ENCODE assay signal across 8 cellular contexts in genomic region chr5:14663734-14664269, GRCh38. TPM values are rescaled to one million over a fixed set of nuclear protein-coding genes. Genes with fewer than 3 reads are reported as not detected.
DNase-seq lines count a peak whose midpoint lies in the region; ATAC-seq, FAIRE-seq and TF ChIP-seq lines count a peak whose summit lies in the region.

No MANE protein-coding gene starts in this region.

- POLR2A ChIA-PET in HepG2 (lab: Yijun Ruan, JAX), result interaction anchor here (1.2 kb wide), 2 partner anchors 9 to 345 kb away, joined by 3 read pairs; no protein-coding TSS in a partner anchor

- TF ChIP-seq EP300 in HepG2 (IDR thresholded peaks at IDR 0.05; ENCODE audit: low read depth in 2 of 2, low read length in 2 of 2) (no peak), HepG2 (CRISPR knock-in tag; IDR thresholded peaks at IDR 0.05; ENCODE audit: borderline replicate concordance) (no peak)

- 3% methylated on average over 21 of the region's 24 CpGs for WGBS in mammary epithelial cell (ENCODE audit: low coverage, missing lambda C conversion rate)
- 2% methylated on average over 20 of the region's 24 CpGs for WGBS in HepG2 (ENCODE audit: low lambda C conversion rate)
- WGBS in thymus, result 4% methylated on average over 24 of the region's 24 CpGs

- TSS peak; percentile 67 for BruUV-seq in mammary epithelial cell (replicated peaks; lab: Mats Ljungman, UMichigan)
- TSS peak; percentile 76 for BruUV-seq in HepG2 (replicated peaks; lab: Mats Ljungman, UMichigan)

- peak overlapping the region; percentile 74 for H3K27ac ChIP-seq in mammary epithelial cell (ENCODE audit: insufficient read depth, low read depth, low read length)
- H3K27ac ChIP-seq in HepG2 (ENCODE audit: extremely low read length, insufficient read depth, low read length), result peak overlapping the region; percentile 82
- H3K27ac ChIP-seq in thymus (ENCODE audit: low read depth), result peak overlapping the region; percentile 96

- in situ Hi-C loops in mammary epithelial cell (cut with MboI; ENCODE audit: low sequenced_read_pairs in 2 of 2), result loop anchor here in 1 of 2 donors (25.0 kb wide), 1 partner anchor 677 kb away; no protein-coding TSS in a partner anchor
- in situ Hi-C loops in HepG2 (cut with HindIII; ENCODE audit: extremely low pct_ligation_motif_present, low pct_unique_long_range_greater_than_20kb), result no loop called here

- CTCF ChIA-PET in mammary epithelial cell (lab: Charles Lee; ENCODE audit: low non-redundant PET) (no interaction called here), HepG2 (lab: Yijun Ruan, JAX; ENCODE audit: low intra/inter-chr PET ratio, low total read pairs) (no interaction called here)

- intact Hi-C loops in mammary epithelial cell (cut with micrococcal nuclease), result loop anchor here (5.0 kb wide), 1 partner anchor 397 kb away; no protein-coding TSS in a partner anchor
- intact Hi-C loops in HepG2 (cut with micrococcal nuclease; ENCODE audit: unreplicated experiment), result loop anchor here (2.0 to 10.0 kb wide), 2 partner anchors 345 to 519 kb away; partner anchors contain the start of gene TRIO

- FAIRE-seq in HepG2 (lab: Jason Lieb, UNC), result no peak

- H3K4me3 ChIP-seq in mammary epithelial cell (replicated peaks in 1 of 3; ENCODE audit: insufficient read depth in 1 of 3, low read depth in 2 of 3, low read length in 3 of 3) (peak overlapping the region; percentile 68 to 81 (median 73)), HepG2 (replicated peaks in 1 of 3; ENCODE audit: insufficient read depth in 1 of 3, low read depth in 2 of 3, low read length in 3 of 3) (peak overlapping the region; percentile 83 to 91 (median 86)), thymus (ENCODE audit: low read length) (peak overlapping the region; percentile 92)

- no peaks in the 10 kb centered on the region for H3K36me3 ChIP-seq in mammary epithelial cell (ENCODE audit: insufficient read depth, low read length)
- H3K36me3 ChIP-seq in HepG2 (replicated peaks in 1 of 2; ENCODE audit: control insufficient read depth in 1 of 2, insufficient read depth in 2 of 2, low read length in 2 of 2), result no peaks in the 10 kb centered on the region; a peak in 1 of 5 replicates
- no peaks in the 10 kb centered on the region for H3K36me3 ChIP-seq in thymus (ENCODE audit: control insufficient read depth, insufficient read depth)

- H3K4me2 ChIP-seq in mammary epithelial cell (ENCODE audit: insufficient read depth, low read depth, low read length) (peak overlapping the region; percentile 89), HepG2 (ENCODE audit: low read depth, low read length) (peak overlapping the region; percentile 82)

- H4K20me1 ChIP-seq in mammary epithelial cell (ENCODE audit: insufficient read depth, low read length) (no peaks in the 10 kb centered on the region), HepG2 (ENCODE audit: insufficient read depth, low read length) (peaks cover 16% of the 10 kb centered on the region)

- peak; percentile 19 for DNase-seq in activated naive CD4-positive, alpha-beta T cell treated with Interleukin-2 at 50 U/mL for 16 hours
- DNase-seq in activated naive CD4-positive, alpha-beta T cell treated with anti-CD3 and anti-CD28 coated beads, Interleukin-2, amount 50 U/mL, for 16 hours, result no peak
- DNase-seq in NCI-H748 treated with DMSO at 0.1 percent for 48 hours (lab: John Stamatoyannopoulos, UW), result peak; percentile 79
- no peak for DNase-seq in mammary epithelial cell
- no peak for DNase-seq in HepG2 (ENCODE audit: low spot score)
- no peak for DNase-seq in putamen (ENCODE audit: low spot score)

- H3K79me2 ChIP-seq in mammary epithelial cell (ENCODE audit: insufficient read depth, low read length) (peaks cover 65% of the 10 kb centered on the region), HepG2 (ENCODE audit: insufficient read depth, low read length) (peaks cover 39% of the 10 kb centered on the region)

- H3K4me1 ChIP-seq in mammary epithelial cell (ENCODE audit: insufficient read depth, low read length), result peaks cover 39% of the 10 kb centered on the region
- peaks cover 58% of the 10 kb centered on the region for H3K4me1 ChIP-seq in HepG2 (ENCODE audit: insufficient read depth, low read length)
- H3K4me1 ChIP-seq in thymus (ENCODE audit: control insufficient read depth, insufficient read depth, low read length), result peaks cover 17% of the 10 kb centered on the region

- TF ChIP-seq RAD21 in HepG2 (CRISPR knock-in tag; IDR thresholded peaks at IDR 0.05), result no peak

- H2AFZ ChIP-seq in mammary epithelial cell (ENCODE audit: low read depth, low read length), result peak overlapping the region; percentile 75
- peak overlapping the region; percentile 72 for H2AFZ ChIP-seq in HepG2 (ENCODE audit: low read length)

- peak overlapping the region; percentile 80 for H3K9ac ChIP-seq in mammary epithelial cell (ENCODE audit: insufficient read depth, low read length)
- H3K9ac ChIP-seq in HepG2 (ENCODE audit: insufficient read depth, low read depth, low read length), result peak overlapping the region; percentile 76

- no peaks in the 10 kb centered on the region for H3K9me3 ChIP-seq in mammary epithelial cell (replicated peaks; ENCODE audit: insufficient read depth, low read length)
- H3K9me3 ChIP-seq in HepG2 (ENCODE audit: low read length), result no peaks in the 10 kb centered on the region
- H3K9me3 ChIP-seq in thymus (ENCODE audit: control insufficient read depth), result no peaks in the 10 kb centered on the region

- TF ChIP-seq POLR2A in HepG2 (IDR thresholded peaks at IDR 0.05; ENCODE audit: insufficient read depth in 1 of 2, low read depth in 2 of 2, low read length in 2 of 2), result no peak

- dilution Hi-C loops in mammary epithelial cell (cut with HindIII; ENCODE audit: low sequenced_read_pairs), result no loop called here

- TF ChIP-seq CTCF in mammary epithelial cell (conservative IDR thresholded peaks at IDR 0.05 in 1 of 2, IDR thresholded peaks at IDR 0.05 in 1 of 2; ENCODE audit: extremely low read depth in 1 of 2, insufficient read depth in 1 of 2, low read depth in 1 of 2, low read length in 2 of 2) (no peak), HepG2 (CRISPR knock-in tag; IDR thresholded peaks at IDR 0.05) (no peak)

- H3K27me3 ChIP-seq in mammary epithelial cell (ENCODE audit: insufficient read depth, low read length) (no peaks in the 10 kb centered on the region), HepG2 (ENCODE audit: control insufficient read depth in 1 of 2, insufficient read depth in 2 of 2, low read length in 2 of 2) (no peaks in the 10 kb centered on the region), thymus (ENCODE audit: control insufficient read depth, insufficient read depth) (no peaks in the 10 kb centered on the region)

- ATAC-seq in HG02852 (IDR thresholded peaks at IDR 0.05; ENCODE audit: unreplicated experiment) (peak; percentile 28), HepG2 (peak; percentile 58)

TF ChIP-seq in HepG2, 621 proteins besides CTCF, POLR2A, EP300 and RAD21 (continues in another document):
- TF ChIP-seq TOPORS (CRISPR knock-in tag; IDR thresholded peaks at IDR 0.05) (0 out of 2 replicates have a peak, but pooled peaks have one; percentile 37), KLF11 (CRISPR knock-in tag; IDR thresholded peaks at IDR 0.05) (peak; percentile 46; the same call in 1 of the 2 replicates), ZNF670 (CRISPR knock-in tag; IDR thresholded peaks at IDR 0.05; ENCODE audit: borderline replicate concordance) (0 out of 2 replicates have a peak, but pooled peaks have one; percentile 66), ZNF572 (CRISPR knock-in tag; IDR thresholded peaks at IDR 0.05) (0 out of 2 replicates have a peak, but pooled peaks have one; percentile 26)

RNA-seq across cellular contexts. Expression of gene OTULIN, which starts 0.7 kb away (rescaled TPM):
- total RNA-seq in mammary epithelial cell (10 to 100 TPM; 45.6 to 56.0 TPM), HepG2 (2016; rRNA removed; fragmentation: Illumina TruSeq; extraction: Trizol) (31.9 and 34.8 TPM in 2 replicates)
- polyA plus RNA-seq in mammary epithelial cell (13.7 TPM), HepG2 (2011; rRNA removed) (7.0 and 8.9 TPM in 2 replicates), thymus (9.1 TPM)
- 11.3 TPM for polyA minus RNA-seq in mammary epithelial cell
- total RNA-seq in HepG2 (2016; cell fraction: cytosol; rRNA removed; fragmentation: Illumina TruSeq; extraction: Trizol; ENCODE audit: low read depth), result 16.9 and 21.4 TPM in 2 replicates
- total RNA-seq in HepG2 (2016; cell fraction: insoluble cytoplasmic fraction; rRNA removed; fragmentation: Illumina TruSeq; extraction: Trizol), result 31.8 and 34.4 TPM in 2 replicates
- 19.5 and 20.6 TPM in 2 replicates for total RNA-seq in HepG2 (2016; cell fraction: membrane; rRNA removed; fragmentation: Illumina TruSeq; extraction: Trizol)
- total RNA-seq in HepG2 (2016; cell fraction: nucleus; rRNA removed; fragmentation: Illumina TruSeq; extraction: Trizol), result 45.8 and 50.5 TPM in 2 replicates
- 4.9 and 6.8 TPM in 2 replicates for polyA plus RNA-seq in HepG2 (2011; cell fraction: cytosol; rRNA removed)
- polyA plus RNA-seq in HepG2 (2011; cell fraction: nucleus; rRNA removed), result 10.3 and 10.8 TPM in 2 replicates
- polyA plus RNA-seq in HepG2 (2012), result 6.9 and 8.0 TPM in 2 replicates
- 3.0 and 5.2 TPM in 2 replicates for polyA plus RNA-seq in HepG2 (2016; cell fraction: cytosol; fragmentation: Illumina TruSeq; extraction: Trizol; ENCODE audit: low read depth)
- 21.4 and 24.2 TPM in 2 replicates for polyA plus RNA-seq in HepG2 (2016; cell fraction: insoluble cytoplasmic fraction; fragmentation: Illumina TruSeq; extraction: Trizol; ENCODE audit: low read depth)
- 8.4 and 9.0 TPM in 2 replicates for polyA plus RNA-seq in HepG2 (2016; cell fraction: membrane; fragmentation: Illumina TruSeq; extraction: Trizol; ENCODE audit: low read depth)
- polyA plus RNA-seq in HepG2 (2016; cell fraction: nucleus; fragmentation: Illumina TruSeq; extraction: Trizol; ENCODE audit: insufficient read depth, low read depth), result 20.2 and 24.3 TPM in 2 replicates
- polyA minus RNA-seq in HepG2 (2011; rRNA and poly(A)+ RNA removed; ENCODE audit: low replicate concordance), result 31.4 and 78.2 TPM in 2 replicates
- 8.8 and 9.8 TPM in 2 replicates for polyA minus RNA-seq in HepG2 (2011; cell fraction: cytosol; rRNA and poly(A)+ RNA removed)
- polyA minus RNA-seq in HepG2 (2011; cell fraction: nucleus; rRNA and poly(A)+ RNA removed), result 72.2 and 76.3 TPM in 2 replicates

Comparison
In these comparisons a context has a peak if more than half of its experiments do, and no peak if none do; other contexts are left out.
1. DNase-seq: peak in activated naive CD4-positive, alpha-beta T cell treated with Interleukin-2 at 50 U/mL for 16 hours (single experiment) and NCI-H748 treated with DMSO at 0.1 percent for 48 hours (single experiment); none in activated naive CD4-positive, alpha-beta T cell treated with anti-CD3 and anti-CD28 coated beads, Interleukin-2, amount 50 U/mL, for 16 hours (single experiment), mammary epithelial cell (single experiment), HepG2 (single experiment) and putamen (single experiment).
2. Peak in every context shown above with its lines, with median percentiles within 50 percentile points of each other: H3K27ac ChIP-seq and H3K4me3 ChIP-seq.